9 cellular contexts compared by ENCODE assay signal in the genomic region with DNA sequence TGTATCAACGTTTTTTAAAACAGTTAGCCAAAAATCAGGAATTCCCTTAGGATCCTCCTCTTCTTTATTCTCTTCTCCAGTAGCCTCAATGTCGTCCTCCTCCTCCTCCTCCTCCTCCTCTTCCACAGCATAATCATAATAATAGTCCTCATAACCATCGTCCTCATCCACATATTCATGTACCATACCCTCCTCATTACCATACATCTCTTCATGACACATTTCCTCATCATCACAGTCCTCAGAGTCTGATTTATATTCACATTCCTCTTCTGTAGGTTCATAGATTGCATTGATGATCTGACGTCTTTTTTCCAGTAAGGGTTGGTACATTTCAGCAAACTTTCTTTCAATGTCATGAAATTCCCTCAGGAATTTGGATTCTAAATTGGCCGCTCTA. TPM values are rescaled to one million over a fixed set of nuclear protein-coding genes. Genes with fewer than 3 reads are reported as not detected.
DNase-seq lines count a peak whose midpoint lies in the region; ATAC-seq, FAIRE-seq and TF ChIP-seq lines count a peak whose summit lies in the region.
"Had no signal": no experiment of that assay in that cellular context is flagged by ENCODE, and none has a peak within 500 bp of the region (broad histone marks: within the 10 kb centered on the region; RNA-seq: fewer than 3 reads in every experiment).

No MANE protein-coding gene starts in this region.

- H3K23ac ChIP-seq in mesenchymal stem cell (ENCODE audit: low read length in 2 of 2): no peak overlapping the region

- in situ Hi-C loops in GM12878 (cut with MboI): no loop called here

- no peak overlapping the region; the same call in 1 of the 2 replicates for H3K9ac ChIP-seq in GM12878 (ENCODE audit: control insufficient read depth, insufficient read depth, low read length)
- peak overlapping the region; percentile 76 for H3K9ac ChIP-seq in mesenchymal stem cell (ENCODE audit: low read length)

- H3K9me3 Mint-ChIP-seq in activated CD4-positive, alpha-beta T cell treated with anti-CD3 and anti-CD28 coated beads, Interleukin-2, amount 10 ng/mL, durations not matched to agents 24 days and 14 days: no peaks in the 10 kb centered on the region

- H3K79me1 ChIP-seq in mesenchymal stem cell (replicated peaks; ENCODE audit: low read length, poor library complexity, severe bottlenecking): no peaks in the 10 kb centered on the region

- BruUV-seq in GM12878 (replicated peaks; lab: Mats Ljungman, UMichigan): no TSS peak

- H3K14ac ChIP-seq in mesenchymal stem cell (ENCODE audit: low read length in 2 of 2): no peak overlapping the region

- no peak overlapping the region for H2BK5ac ChIP-seq in mesenchymal stem cell (ENCODE audit: low read depth, low read length, poor library complexity, severe bottlenecking)

- TF ChIP-seq RAD21 in GM12878 (IDR thresholded peaks at IDR 0.05; ENCODE audit: insufficient read depth, low read depth, low read length): no peak

- no peak for FAIRE-seq in GM12878 (lab: Jason Lieb, UNC)
- FAIRE-seq: GM12892 had no signal

- H3K27me3 Mint-ChIP-seq in activated CD4-positive, alpha-beta T cell treated with anti-CD3 and anti-CD28 coated beads, Interleukin-2, amount 10 ng/mL, durations not matched to agents 24 days and 14 days: peaks cover 6% of the 10 kb centered on the region

- no peaks in the 10 kb centered on the region for H4K20me1 ChIP-seq in GM12878 (ENCODE audit: control insufficient read depth, insufficient read depth)

- no peak overlapping the region for H2BK15ac ChIP-seq in mesenchymal stem cell (ENCODE audit: low read depth, poor library complexity, severe bottlenecking)

- POLR2A ChIA-PET in GM12878 (lab: Charles Lee): no interaction called here

- peak overlapping the region; percentile 96 for H3K4me3 Mint-ChIP-seq in activated CD4-positive, alpha-beta T cell treated with anti-CD3 and anti-CD28 coated beads, Interleukin-2, amount 10 ng/mL, durations not matched to agents 24 days and 14 days

- TF ChIP-seq POLR2A in GM12878 (IDR thresholded peaks at IDR 0.05; ENCODE audit: low read depth, low read length) (no peak), suprapubic skin (IDR thresholded peaks at IDR 0.05) (no peak)

- H3K4me2 ChIP-seq in GM12878 (ENCODE audit: control insufficient read depth, insufficient read depth) (peak overlapping the region; percentile 38), mesenchymal stem cell (ENCODE audit: low read length, poor library complexity, severe bottlenecking) (no peak overlapping the region)

- RAD21 ChIA-PET in GM12878 (lab: Charles Lee; ENCODE audit: unreplicated experiment): no interaction called here

- H2AK5ac ChIP-seq in mesenchymal stem cell (ENCODE audit: low read length, severe bottlenecking): no peak overlapping the region

- no peaks in the 10 kb centered on the region for H3K9me3 ChIP-seq in GM12878 (replicated peaks; ENCODE audit: control insufficient read depth, insufficient read depth, low read length)
- H3K9me3 ChIP-seq in mesenchymal stem cell (ENCODE audit: control insufficient read depth, low read length): no peaks in the 10 kb centered on the region
- H3K9me3 ChIP-seq in suprapubic skin: no peaks in the 10 kb centered on the region

- peaks cover 11% of the 10 kb centered on the region for H3K4me1 Mint-ChIP-seq in activated CD4-positive, alpha-beta T cell treated with anti-CD3 and anti-CD28 coated beads, Interleukin-2, amount 10 ng/mL, durations not matched to agents 24 days and 14 days

- no peak overlapping the region for H4K91ac ChIP-seq in mesenchymal stem cell (ENCODE audit: low read length)

- intact Hi-C loops in activated CD4-positive, alpha-beta T cell treated with anti-CD3 and anti-CD28 coated beads, Interleukin-2, amount 10 ng/mL, durations not matched to agents 24 days and 14 days (cut with micrococcal nuclease): no loop called here
- intact Hi-C loops in GM12878 (cut with micrococcal nuclease; ENCODE audit: unreplicated experiment): no loop called here

- H3K4me3 ChIP-seq in GM12878: peak overlapping the region; percentile 54; the same call in 1 of the 2 replicates
- peak overlapping the region in 1 of 2 experiments; percentile 69 for H3K4me3 ChIP-seq in mesenchymal stem cell (ENCODE audit: insufficient read depth in 1 of 2, low read depth in 1 of 2, low read length in 2 of 2)
- H3K4me3 ChIP-seq in suprapubic skin: peak overlapping the region; percentile 53

- H3K27me3 ChIP-seq in GM12878 (replicated peaks in 1 of 2; ENCODE audit: control insufficient read depth in 2 of 2, insufficient read depth in 2 of 2, low read length in 1 of 2) (no peaks in the 10 kb centered on the region), mesenchymal stem cell (ENCODE audit: control insufficient read depth in 1 of 2, insufficient read depth in 1 of 2, low read length in 2 of 2) (peaks cover 7 to 10% of the 10 kb centered on the region in 2 experiments), suprapubic skin (no peaks in the 10 kb centered on the region)

- H4K8ac ChIP-seq in mesenchymal stem cell (ENCODE audit: low read length): no peak overlapping the region

- ATAC-seq in GM12878: no peak

- H3K27ac ChIP-seq in GM12878 (ENCODE audit: control insufficient read depth, insufficient read depth) (peak overlapping the region; percentile 38), mesenchymal stem cell (ENCODE audit: low read length, poor library complexity, severe bottlenecking) (no peak overlapping the region), suprapubic skin (no peak overlapping the region)

- H3K18ac ChIP-seq in mesenchymal stem cell (ENCODE audit: low read depth in 1 of 2, low read length in 2 of 2): no peak overlapping the region

- TF ChIP-seq EP300 in GM12878 (IDR thresholded peaks at IDR 0.05; ENCODE audit: borderline replicate concordance in 1 of 2, control insufficient read depth in 1 of 2, low read depth in 2 of 2, low read length in 2 of 2): no peak
- no peak for TF ChIP-seq EP300 in suprapubic skin (IDR thresholded peaks at IDR 0.05)

- WGBS in GM12878 (ENCODE audit: insufficient coverage, insufficient replicate concordance, low lambda C conversion rate, missing lambda C conversion rate): 9% methylated on average over 5 of the region's 5 CpGs
- 18% methylated on average over 4 of the region's 5 CpGs for WGBS in mesenchymal stem cell
- 27% methylated on average over 5 of the region's 5 CpGs for WGBS in suprapubic skin

- H3K36me3 ChIP-seq in GM12878 (ENCODE audit: control insufficient read depth in 2 of 2, insufficient read depth in 2 of 2, low read length in 1 of 2): no peaks in the 10 kb centered on the region
- no peaks in the 10 kb centered on the region for H3K36me3 ChIP-seq in mesenchymal stem cell (ENCODE audit: control insufficient read depth in 1 of 2, insufficient read depth in 2 of 2, low read depth in 1 of 2, low read length in 2 of 2)
- H3K36me3 ChIP-seq in suprapubic skin: no peaks in the 10 kb centered on the region

- H3K4me1 ChIP-seq in GM12878 (ENCODE audit: control insufficient read depth, insufficient read depth, low read length) (no peaks in the 10 kb centered on the region), mesenchymal stem cell (ENCODE audit: control insufficient read depth, insufficient read depth, low read depth, low read length) (no peaks in the 10 kb centered on the region), suprapubic skin (no peaks in the 10 kb centered on the region)

- CTCF ChIA-PET in GM12878 (lab: Yijun Ruan, JAX): no interaction called here

- H3K27ac Mint-ChIP-seq in activated CD4-positive, alpha-beta T cell treated with anti-CD3 and anti-CD28 coated beads, Interleukin-2, amount 10 ng/mL, durations not matched to agents 24 days and 14 days: no peak overlapping the region

- H3K4ac ChIP-seq in mesenchymal stem cell (ENCODE audit: low read depth in 1 of 2, low read length in 2 of 2): no peak overlapping the region

- no peak for TF ChIP-seq CTCF in GM12878 (IDR thresholded peaks at IDR 0.05 in 2 of 3, conservative IDR thresholded peaks at IDR 0.05 in 1 of 3; ENCODE audit: control insufficient read depth in 2 of 3, extremely low read depth in 1 of 3, insufficient read depth in 1 of 3, low read depth in 3 of 3, low read length in 3 of 3)
- no peak for TF ChIP-seq CTCF in suprapubic skin (IDR thresholded peaks at IDR 0.05)

- SMC1A ChIA-PET in GM12878 (lab: Charles Lee; ENCODE audit: uncharacterized antibody, unreplicated experiment): no interaction called here

- H3K79me2 ChIP-seq in GM12878 (ENCODE audit: control insufficient read depth, insufficient read depth, low read length): no peaks in the 10 kb centered on the region

- H2AFZ ChIP-seq in GM12878 (ENCODE audit: control insufficient read depth, low read depth, low read length) (no peak overlapping the region), mesenchymal stem cell (ENCODE audit: low read depth, low read length) (no peak overlapping the region)

- H2BK12ac ChIP-seq in mesenchymal stem cell (ENCODE audit: low read length in 2 of 2): no peak overlapping the region

- no peak overlapping the region for H2BK120ac ChIP-seq in mesenchymal stem cell (ENCODE audit: low read depth, low read length)

- no peak for DNase-seq in activated CD4-positive, alpha-beta T cell treated with anti-CD3 and anti-CD28 coated beads, Interleukin-2, amount 10 ng/mL, durations not matched to agents 24 days and 14 days
- no peak for DNase-seq in activated CD4-positive, alpha-beta T cell treated with anti-CD3 and anti-CD28 coated beads, Interleukin-2, amount 50 U/mL, for 48 hours
- no peak for DNase-seq in GM12878 (ENCODE audit: low read depth, low spot score)
- DNase-seq in mesenchymal stem cell: no peak
- no peak for DNase-seq in suprapubic skin (ENCODE audit: low spot score in 2 of 2)
- no peak for DNase-seq in GDM1 (lab: John Stamatoyannopoulos, UW)
- DNase-seq in DMS53 treated with DMSO at 0.1 percent for 48 hours (lab: John Stamatoyannopoulos, UW; ENCODE audit: unreplicated experiment): no peak
- no peak for DNase-seq in NCI-H82 (lab: John Stamatoyannopoulos, UW)

- H3K36me3 Mint-ChIP-seq in activated CD4-positive, alpha-beta T cell treated with anti-CD3 and anti-CD28 coated beads, Interleukin-2, amount 10 ng/mL, durations not matched to agents 24 days and 14 days (ENCODE audit: low read depth): no peaks in the 10 kb centered on the region

RNA-seq across cellular contexts. Expression of gene NAP1L2, which starts 0.9 kb away (rescaled TPM):
- 1.9 and 2.1 TPM in 2 replicates for total RNA-seq in activated CD4-positive, alpha-beta T cell treated with anti-CD3 and anti-CD28 coated beads, Interleukin-2, amount 10 ng/mL, durations not matched to agents 24 days and 14 days
- total RNA-seq in GM12878 (2013; cell fraction: nucleolus; rRNA removed): not detected in 2 replicates
- total RNA-seq in GM12878 (2014; rRNA removed) (2.9 and 3.8 TPM in 2 replicates), GM12878 (2014; rRNA removed; fragmentation: Illumina TruSeq; extraction: Trizol) (4.4 and 4.7 TPM in 2 replicates), GM12878 (2021) (3.6 and 3.9 TPM in 2 replicates), suprapubic skin (1 to 10 TPM; 1.9 to 4.8 (median 3.6) TPM)
- 1.7 TPM for polyA plus RNA-seq in GM12878 (2011; ENCODE audit: low read depth)
- polyA plus RNA-seq in GM12878 (2011; rRNA removed) (0.04 and 0.05 TPM in 2 replicates), GM12878 (2014; fragmentation: Illumina TruSeq; extraction: Trizol) (4.1 and 4.6 TPM in 2 replicates), GM12878 (2014; fragmentation: Nextera tagmentation; extraction: Ambion mirVana) (1 to 10 TPM; 2.2 to 4.9 TPM), GM12878 (2014; rRNA removed) (2.7 and 4.0 TPM in 2 replicates), GM12878 (2016; fragmentation: Nextera tagmentation; extraction: Ambion mirVana) (1 to 10 TPM; 1.4 to 2.3 TPM)
- not detected in 2 replicates for polyA plus RNA-seq in GM12878 (2011; cell fraction: cytosol; rRNA removed)
- polyA plus RNA-seq in GM12878 (2011; cell fraction: nucleus; rRNA removed): not detected in 2 replicates
- polyA plus RNA-seq in GM12878 (2012): 3.0 and 3.6 TPM in 2 replicates
- not detected in 2 replicates for polyA minus RNA-seq in GM12878 (2011; rRNA and poly(A)+ RNA removed)
- polyA minus RNA-seq in GM12878 (2011; cell fraction: cytosol; rRNA and poly(A)+ RNA removed): not detected in 2 replicates
- not detected in 2 replicates for polyA minus RNA-seq in GM12878 (2011; cell fraction: nucleus; rRNA and poly(A)+ RNA removed)
- 0.03 TPM for polyA plus RNA-seq in mesenchymal stem cell (2013, experiment 1 of 2)
- not detected for polyA plus RNA-seq in mesenchymal stem cell (2013, experiment 2 of 2)
